ENCODE assay signal across 19 cellular contexts in the genomic region with DNA sequence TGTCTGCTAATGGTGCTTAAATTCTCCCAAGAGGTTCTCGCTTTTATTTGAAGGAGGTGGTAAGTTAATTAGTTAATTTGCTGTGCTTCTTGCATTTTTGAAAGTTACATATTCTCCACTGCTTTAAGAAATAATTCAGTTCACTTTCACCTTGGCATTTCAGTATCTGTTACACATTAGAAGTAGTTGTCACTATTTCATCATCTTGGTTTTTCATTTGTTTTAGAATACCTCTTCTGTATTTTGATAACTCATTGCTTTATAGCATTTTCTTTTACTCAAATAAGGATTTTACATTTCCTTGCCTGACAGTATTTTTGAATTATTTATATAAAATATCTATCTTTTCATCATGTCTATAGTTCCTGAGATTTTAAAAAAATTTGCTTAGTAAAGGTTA. TPM values are rescaled to one million over a fixed set of nuclear protein-coding genes. Genes with fewer than 3 reads are reported as not detected.
DNase-seq lines count a peak whose midpoint lies in the region; ATAC-seq and TF ChIP-seq lines count a peak whose summit lies in the region.
"Had no signal": no experiment of that assay in that cellular context is flagged by ENCODE, and none has a peak within 500 bp of the region (broad histone marks: within the 10 kb centered on the region; RNA-seq: fewer than 3 reads in every experiment).

No MANE protein-coding gene starts in this region.

- H3K4me1 Mint-ChIP-seq in activated CD4-positive, alpha-beta memory T cell treated with anti-CD3 and anti-CD28 coated beads for 36 hours (ENCODE audit: low read depth) = no peaks in the 10 kb centered on the region
- H3K4me1 Mint-ChIP-seq: activated CD8-positive, alpha-beta memory T cell treated with anti-CD3 and anti-CD28 coated beads, Interleukin-2, amount 10 ng/mL, durations not matched to agents 7 days and 5 days; CD8-positive, alpha-beta memory T cell had no signal

- TF ChIP-seq CTCF in heart right ventricle (IDR thresholded peaks at IDR 0.05) (no peak), OCI-LY1 (IDR thresholded peaks at IDR 0.05; ENCODE audit: low read length) (no peak)

- no peak overlapping the region for H2AFZ ChIP-seq in OCI-LY1 (ENCODE audit: low read length)

- H3K9ac ChIP-seq in OCI-LY1 (ENCODE audit: low read length) = peak overlapping the region; percentile 57
- peak overlapping the region in 3 of 5 donors; percentile 41 to 82 (median 57) for H3K9ac ChIP-seq in subcutaneous abdominal adipose tissue (ENCODE audit: low read length in 5 of 5)

- peak overlapping the region; percentile 75 for H3K4me2 ChIP-seq in OCI-LY1 (ENCODE audit: low read length)
- H3K4me2 ChIP-seq: A549 had no signal

- H3F3A ChIP-seq in OCI-LY1 (ENCODE audit: insufficient read depth, low read length) = peaks cover 5% of the 10 kb centered on the region

- DNase-seq in heart right ventricle = no peak
- DNase-seq in Right ventricle myocardium superior = no peak
- no peak for DNase-seq in right cardiac atrium
- DNase-seq in C1 segment of cervical spinal cord (lab: John Stamatoyannopoulos, UW) = no peak
- DNase-seq in activated CD4-positive, alpha-beta memory T cell treated with anti-CD3 and anti-CD28 coated beads for 36 hours = no peak
- DNase-seq: activated CD4-positive, alpha-beta T cell treated with anti-CD3 and anti-CD28 coated beads for 1 hour; activated CD8-positive, alpha-beta memory T cell treated with anti-CD3 and anti-CD28 coated beads, Interleukin-2, amount 10 ng/mL, durations not matched to agents 7 days and 5 days; CD8-positive, alpha-beta memory T cell; DMS79 treated with DMSO at 0.1 percent for 48 hours; erythroblast; mammary epithelial cell; naive thymus-derived CD4-positive, alpha-beta T cell; trophoblast cell had no signal

- no peaks in the 10 kb centered on the region for H3K9me3 Mint-ChIP-seq in activated CD4-positive, alpha-beta memory T cell treated with anti-CD3 and anti-CD28 coated beads for 36 hours
- H3K9me3 Mint-ChIP-seq: activated T-helper 2 cell treated with anti-CD3 and anti-CD28 coated beads, Interferon-gamma antibody, Interleukin-2, Interleukin-4, amounts not matched to agents 10 μg/mL and 5 μg/mL and 100 μg/mL, durations not matched to agents 14 hours and 24 hours and 36 hours; CD8-positive, alpha-beta memory T cell; naive thymus-derived CD4-positive, alpha-beta T cell had no signal

- no peaks in the 10 kb centered on the region for H3K79me2 ChIP-seq in OCI-LY1 (ENCODE audit: insufficient read depth, low read length)

- intact Hi-C loops in heart right ventricle (cut with DNase I) (no loop called here), Right ventricle myocardium superior (cut with DNase I) (no loop called here), right cardiac atrium (cut with DNase I) (no loop called here)
- intact Hi-C loops in activated CD4-positive, alpha-beta memory T cell treated with anti-CD3 and anti-CD28 coated beads for 36 hours (cut with micrococcal nuclease) = no loop called here

- no peak overlapping the region for H3K27ac Mint-ChIP-seq in activated CD4-positive, alpha-beta memory T cell treated with anti-CD3 and anti-CD28 coated beads for 36 hours
- H3K27ac Mint-ChIP-seq: activated CD8-positive, alpha-beta memory T cell treated with anti-CD3 and anti-CD28 coated beads, Interleukin-2, amount 10 ng/mL, durations not matched to agents 7 days and 5 days; activated T-helper 2 cell treated with anti-CD3 and anti-CD28 coated beads, Interferon-gamma antibody, Interleukin-2, Interleukin-4, amounts not matched to agents 10 μg/mL and 5 μg/mL and 100 μg/mL, durations not matched to agents 14 hours and 24 hours and 36 hours; CD8-positive, alpha-beta memory T cell; naive thymus-derived CD4-positive, alpha-beta T cell had no signal

- POLR2A ChIA-PET in activated CD4-positive, alpha-beta memory T cell treated with anti-CD3 and anti-CD28 coated beads for 36 hours (lab: Charles Lee) = no interaction called here

- no peak for ATAC-seq in heart right ventricle
- no peak for ATAC-seq in Right ventricle myocardium superior (ENCODE audit: poor library complexity)
- ATAC-seq in right cardiac atrium = no peak
- no peak for ATAC-seq in HG02759 (IDR thresholded peaks at IDR 0.05; ENCODE audit: unreplicated experiment)
- ATAC-seq: A549; activated CD8-positive, alpha-beta memory T cell treated with anti-CD3 and anti-CD28 coated beads, Interleukin-2, amount 10 ng/mL, durations not matched to agents 7 days and 5 days; naive thymus-derived CD4-positive, alpha-beta T cell had no signal

- CTCF ChIA-PET in activated CD4-positive, alpha-beta memory T cell treated with anti-CD3 and anti-CD28 coated beads for 36 hours (lab: Charles Lee) = no interaction called here

- H3K27me3 ChIP-seq in heart right ventricle = no peaks in the 10 kb centered on the region
- no peaks in the 10 kb centered on the region for H3K27me3 ChIP-seq in OCI-LY1 (ENCODE audit: insufficient read depth, low read length)
- H3K27me3 ChIP-seq in right cardiac atrium (ENCODE audit: control insufficient read depth, insufficient read depth) = no peaks in the 10 kb centered on the region
- H3K27me3 ChIP-seq in subcutaneous abdominal adipose tissue (ENCODE audit: control insufficient read depth in 5 of 5, insufficient read depth in 4 of 5, low read length in 5 of 5) = no peaks in the 10 kb centered on the region
- H3K27me3 ChIP-seq: Peyer's patch had no signal

- H3K27me3 Mint-ChIP-seq in activated CD4-positive, alpha-beta memory T cell treated with anti-CD3 and anti-CD28 coated beads for 36 hours = no peaks in the 10 kb centered on the region
- H3K27me3 Mint-ChIP-seq: CD8-positive, alpha-beta memory T cell had no signal

- H4K20me1 ChIP-seq in OCI-LY1 (ENCODE audit: insufficient read depth, low read length) = no peaks in the 10 kb centered on the region

- no peaks in the 10 kb centered on the region for H3K9me2 ChIP-seq in OCI-LY1 (ENCODE audit: low read depth, low read length)

- H3K27ac ChIP-seq in heart right ventricle (peak overlapping the region; percentile 26 to 87 (median 80)), OCI-LY1 (ENCODE audit: low read depth, low read length, poor library complexity, severe bottlenecking) (peak overlapping the region; percentile 76), right cardiac atrium (ENCODE audit: low read length) (no peak overlapping the region), subcutaneous abdominal adipose tissue (ENCODE audit: low read depth, low read length) (peak overlapping the region; percentile 94)
- H3K27ac ChIP-seq: A549, Peyer's patch had no signal

- H3K36me3 ChIP-seq in heart right ventricle = peaks cover 0 to 49% (median 0%) of the 10 kb centered on the region in 9 donors
- H3K36me3 ChIP-seq in OCI-LY1 (ENCODE audit: insufficient read depth, low read length) = peaks cover 17% of the 10 kb centered on the region
- H3K36me3 ChIP-seq in subcutaneous abdominal adipose tissue (ENCODE audit: control insufficient read depth in 5 of 5, insufficient read depth in 5 of 5, low read length in 5 of 5) = peaks cover 0 to 19% (median 3%) of the 10 kb centered on the region in 5 donors
- H3K36me3 ChIP-seq: Peyer's patch had no signal

- peak overlapping the region in 9 of 10 donors; percentile 0 to 36 (median 27) for H3K4me3 ChIP-seq in heart right ventricle
- peak overlapping the region; percentile 48 for H3K4me3 ChIP-seq in OCI-LY1 (ENCODE audit: low read depth, low read length, poor library complexity, severe bottlenecking)
- H3K4me3 ChIP-seq in right cardiac atrium (ENCODE audit: low read length) = peak overlapping the region; percentile 29
- H3K4me3 ChIP-seq in subcutaneous abdominal adipose tissue (ENCODE audit: low read depth in 1 of 5, low read length in 5 of 5) = peak overlapping the region in 1 of 5 donors; percentile 24
- H3K4me3 ChIP-seq: A549, Peyer's patch had no signal

- H3K4me3 Mint-ChIP-seq in activated CD4-positive, alpha-beta memory T cell treated with anti-CD3 and anti-CD28 coated beads for 36 hours = no peak overlapping the region
- H3K4me3 Mint-ChIP-seq: activated CD8-positive, alpha-beta memory T cell treated with anti-CD3 and anti-CD28 coated beads, Interleukin-2, amount 10 ng/mL, durations not matched to agents 7 days and 5 days; CD8-positive, alpha-beta memory T cell; naive thymus-derived CD4-positive, alpha-beta T cell had no signal

- H3K9me3 ChIP-seq in heart right ventricle = no peaks in the 10 kb centered on the region
- H3K9me3 ChIP-seq in OCI-LY1 (ENCODE audit: low read length) = no peaks in the 10 kb centered on the region
- H3K9me3 ChIP-seq in right cardiac atrium (ENCODE audit: control insufficient read depth, low read length) = no peaks in the 10 kb centered on the region
- H3K9me3 ChIP-seq in subcutaneous abdominal adipose tissue (ENCODE audit: control insufficient read depth in 5 of 5, low read length in 5 of 5) = no peaks in the 10 kb centered on the region
- H3K9me3 ChIP-seq: A549, Peyer's patch had no signal

- H3K4me1 ChIP-seq in heart right ventricle (peaks cover 0 to 55% (median 36%) of the 10 kb centered on the region in 9 donors), OCI-LY1 (ENCODE audit: insufficient read depth, low read length, severe bottlenecking) (peaks cover 58% of the 10 kb centered on the region), right cardiac atrium (ENCODE audit: control insufficient read depth, insufficient read depth, low read length) (peaks cover 6% of the 10 kb centered on the region), subcutaneous abdominal adipose tissue (ENCODE audit: control insufficient read depth in 5 of 5, insufficient read depth in 5 of 5, low read length in 5 of 5) (peaks cover 7 to 36% (median 28%) of the 10 kb centered on the region in 5 donors)
- H3K4me1 ChIP-seq: A549, Peyer's patch had no signal

- no peaks in the 10 kb centered on the region for H3K36me3 Mint-ChIP-seq in activated CD4-positive, alpha-beta memory T cell treated with anti-CD3 and anti-CD28 coated beads for 36 hours
- H3K36me3 Mint-ChIP-seq: activated CD8-positive, alpha-beta memory T cell treated with anti-CD3 and anti-CD28 coated beads, Interleukin-2, amount 10 ng/mL, durations not matched to agents 7 days and 5 days had no signal

- WGBS in heart right ventricle, 2 donors = 69 to 72% methylated on average over 1 of the region's 1 CpG
- WGBS in right cardiac atrium = 87% methylated on average over 1 of the region's 1 CpG

RNA-seq across cellular contexts. Expression of gene NIPSNAP3B, which starts 9.2 kb away (rescaled TPM):
- total RNA-seq in heart right ventricle (10 to 100 TPM; 25.0 to 38.6 (median 32.0) TPM), Right ventricle myocardium superior (29.9 TPM), right cardiac atrium (10 to 100 TPM; 19.5 to 24.6 (median 20.0) TPM)
- polyA plus RNA-seq in heart right ventricle (10 to 100 TPM in 1 of 2 donors, 1 to 10 TPM in 1; 6.9 to 12.1 TPM), right cardiac atrium (20.4 TPM)
- under 1 TPM; 0.33 to 0.58 TPM for total RNA-seq in activated CD4-positive, alpha-beta memory T cell treated with anti-CD3 and anti-CD28 coated beads for 36 hours
- polyA plus RNA-seq: CD8-positive, alpha-beta memory T cell had no signal

RNA-seq across cellular contexts. Expression of gene NIPSNAP3A, which starts 25.6 kb away (rescaled TPM):
- total RNA-seq in heart right ventricle (10 to 100 TPM; 19.9 to 34.9 (median 24.3) TPM), Right ventricle myocardium superior (18.7 TPM), right cardiac atrium (10 to 100 TPM; 14.3 to 23.0 (median 19.2) TPM)
- polyA plus RNA-seq in heart right ventricle (10 to 100 TPM; 10.2 to 28.6 TPM), right cardiac atrium (25.5 TPM)
- 10 to 100 TPM; 11.1 to 12.5 TPM for total RNA-seq in activated CD4-positive, alpha-beta memory T cell treated with anti-CD3 and anti-CD28 coated beads for 36 hours

Comparison
In these comparisons a context has a peak if more than half of its experiments do, and no peak if none do; other contexts are left out.
1. RNA of gene NIPSNAP3B, which starts 9.2 kb away (total RNA-seq): 25.0 to 38.6 TPM in heart right ventricle, 29.9 TPM in Right ventricle myocardium superior (single experiment) and 19.5 to 24.6 TPM in right cardiac atrium; 0.33 to 0.58 TPM in activated CD4-positive, alpha-beta memory T cell treated with anti-CD3 and anti-CD28 coated beads for 36 hours; every median in the first group is over 10 times any median in the second.